8 cellular contexts compared by ENCODE assay signal in genomic region chr20:63273180-63273579, GRCh38. TPM values are rescaled to one million over a fixed set of nuclear protein-coding genes. Genes with fewer than 3 reads are reported as not detected.
DNase-seq lines count a peak whose midpoint lies in the region; ATAC-seq and TF ChIP-seq lines count a peak whose summit lies in the region.

No MANE protein-coding gene starts in this region.

- ATAC-seq in lower lobe of right lung = no peak

- no peaks in the 10 kb centered on the region for H3K9me3 Mint-ChIP-seq in activated naive CD4-positive, alpha-beta T cell treated with anti-CD3 and anti-CD28 coated beads, Interleukin-2, amount 10 ng/mL, durations not matched to agents 7 days and 5 days
- no peaks in the 10 kb centered on the region for H3K9me3 Mint-ChIP-seq in type B pancreatic cell

- peak overlapping the region; percentile 73 for H3K4me3 ChIP-seq in astrocyte of the cerebellum (ENCODE audit: low read depth, low read length)
- H3K4me3 ChIP-seq in lower lobe of right lung = peak overlapping the region; percentile 83

- H3K4me1 ChIP-seq in lower lobe of right lung = peaks cover 27% of the 10 kb centered on the region

- peak overlapping the region; percentile 82 for H3K27ac ChIP-seq in lower lobe of right lung

- H3K4me3 Mint-ChIP-seq in activated naive CD4-positive, alpha-beta T cell treated with anti-CD3 and anti-CD28 coated beads, Interleukin-2, amount 10 ng/mL, durations not matched to agents 7 days and 5 days = peak overlapping the region; percentile 79
- peak overlapping the region; percentile 97 for H3K4me3 Mint-ChIP-seq in type B pancreatic cell

- TF ChIP-seq CTCF in astrocyte of the cerebellum (IDR thresholded peaks at IDR 0.05; ENCODE audit: low read depth, low read length, missing control alignments) = no peak
- TF ChIP-seq CTCF in lower lobe of right lung (IDR thresholded peaks at IDR 0.05) = no peak
- TF ChIP-seq CTCF in type B pancreatic cell (conservative IDR thresholded peaks at IDR 0.05) = no peak

- H3K4me1 Mint-ChIP-seq in activated naive CD4-positive, alpha-beta T cell treated with anti-CD3 and anti-CD28 coated beads, Interleukin-2, amount 10 ng/mL, durations not matched to agents 7 days and 5 days = peaks cover 26% of the 10 kb centered on the region
- peaks cover 39% of the 10 kb centered on the region for H3K4me1 Mint-ChIP-seq in type B pancreatic cell (ENCODE audit: unreplicated experiment)

- H3K27me3 Mint-ChIP-seq in activated naive CD4-positive, alpha-beta T cell treated with anti-CD3 and anti-CD28 coated beads, Interleukin-2, amount 10 ng/mL, durations not matched to agents 7 days and 5 days = peaks cover 19% of the 10 kb centered on the region
- no peaks in the 10 kb centered on the region for H3K27me3 Mint-ChIP-seq in type B pancreatic cell

- peak overlapping the region; percentile 85 for H3K27ac Mint-ChIP-seq in activated naive CD4-positive, alpha-beta T cell treated with anti-CD3 and anti-CD28 coated beads, Interleukin-2, amount 10 ng/mL, durations not matched to agents 7 days and 5 days
- peak overlapping the region; percentile 89 for H3K27ac Mint-ChIP-seq in type B pancreatic cell

- no peak for DNase-seq in activated naive CD4-positive, alpha-beta T cell treated with anti-CD3 and anti-CD28 coated beads, Interleukin-2, amount 10 ng/mL, durations not matched to agents 7 days and 5 days
- DNase-seq in activated naive CD4-positive, alpha-beta T cell treated with anti-CD3 and anti-CD28 coated beads, Interleukin-2, amount 50 U/mL, for 16 hours = no peak
- DNase-seq in astrocyte of the cerebellum (ENCODE audit: low read depth) = no peak
- no peak for DNase-seq in lower lobe of right lung
- no peak for DNase-seq in type B pancreatic cell (ENCODE audit: extremely low spot score, unreplicated experiment)
- no peak for DNase-seq in ACHN
- DNase-seq in activated effector memory CD4-positive, alpha-beta T cell treated with Interleukin-2 at 50 U/mL for 16 hours = no peak
- no peak for DNase-seq in HK-2 (ENCODE audit: unreplicated experiment)

- CTCF ChIA-PET in activated naive CD4-positive, alpha-beta T cell treated with anti-CD3 and anti-CD28 coated beads, Interleukin-2, amount 10 ng/mL, durations not matched to agents 7 days and 5 days (lab: Charles Lee) = no interaction called here

- peaks cover under 1% of the 10 kb centered on the region for H3K27me3 ChIP-seq in lower lobe of right lung (ENCODE audit: low read depth)

- H3K9me3 ChIP-seq in lower lobe of right lung = no peaks in the 10 kb centered on the region

- intact Hi-C loops in lower lobe of right lung (cut with DNase I) = no loop called here

- H3K36me3 Mint-ChIP-seq in activated naive CD4-positive, alpha-beta T cell treated with anti-CD3 and anti-CD28 coated beads, Interleukin-2, amount 10 ng/mL, durations not matched to agents 7 days and 5 days = peaks cover 3% of the 10 kb centered on the region
- no peaks in the 10 kb centered on the region for H3K36me3 Mint-ChIP-seq in type B pancreatic cell

- peaks cover 27% of the 10 kb centered on the region for H3K36me3 ChIP-seq in lower lobe of right lung

- in situ Hi-C loops in astrocyte of the cerebellum (cut with HindIII; ENCODE audit: low sequenced_read_pairs) (no loop called here), ACHN (cut with HindIII; ENCODE audit: low pct_ligation_motif_present, low pct_unique_long_range_greater_than_20kb, low sequenced_read_pairs) (no loop called here)

RNA-seq across cellular contexts. Expression of gene ARFGAP1, which starts 0.6 kb away (rescaled TPM):
- total RNA-seq in lower lobe of right lung (66.2 TPM), type B pancreatic cell (ENCODE audit: low replicate concordance) (132 and 141 TPM in 2 replicates)

RNA-seq across cellular contexts. Expression of gene NKAIN4, which starts 18.9 kb away (rescaled TPM):
- total RNA-seq in lower lobe of right lung (not detected), type B pancreatic cell (ENCODE audit: low replicate concordance) (6.5 and 10.2 TPM in 2 replicates)

RNA-seq across cellular contexts. Expression of gene COL20A1, which starts 19.8 kb away (rescaled TPM):
- total RNA-seq in lower lobe of right lung = not detected
- total RNA-seq in type B pancreatic cell (ENCODE audit: low replicate concordance) = 0.36 and 0.43 TPM in 2 replicates

RNA-seq across cellular contexts. Expression of gene BIRC7, which starts 37.5 kb away (rescaled TPM):
- total RNA-seq in lower lobe of right lung (15.9 TPM), type B pancreatic cell (ENCODE audit: low replicate concordance) (1.2 TPM in 1 of 2 replicates, not detected in the other)

RNA-seq across cellular contexts. Expression of gene YTHDF1, which starts 57.2 kb away (rescaled TPM):
- 33.4 TPM for total RNA-seq in lower lobe of right lung
- 50.4 and 55.6 TPM in 2 replicates for total RNA-seq in type B pancreatic cell (ENCODE audit: low replicate concordance)
